Comparison of ENCODE assay signal across 11 cellular contexts in the genomic region with DNA sequence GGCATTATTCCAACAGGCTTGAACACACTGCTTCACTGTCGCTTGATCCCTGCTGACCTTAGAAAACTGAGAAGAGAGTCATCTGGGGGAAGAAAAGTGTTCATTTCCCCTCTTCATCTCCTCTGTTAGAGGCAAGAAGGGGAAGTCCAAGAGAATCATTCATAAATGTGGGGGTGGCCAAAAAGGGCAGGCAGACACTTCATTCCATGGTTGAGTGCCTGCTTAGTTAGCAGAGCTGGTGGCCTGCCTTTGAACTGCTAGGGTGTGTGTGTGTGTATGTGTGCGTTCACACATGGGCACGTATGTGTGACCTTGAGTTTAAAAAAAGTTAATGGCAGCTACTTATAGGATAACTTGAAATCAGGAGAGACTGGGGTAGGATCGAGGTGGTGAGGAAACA. TPM values are rescaled to one million over a fixed set of nuclear protein-coding genes. Genes with fewer than 3 reads are reported as not detected.
DNase-seq lines count a peak whose midpoint lies in the region; ATAC-seq and TF ChIP-seq lines count a peak whose summit lies in the region.
"Had no signal": no experiment of that assay in that cellular context is flagged by ENCODE, and none has a peak within 500 bp of the region (broad histone marks: within the 10 kb centered on the region; RNA-seq: fewer than 3 reads in every experiment).

No MANE protein-coding gene starts in this region.

- H3K9me3 ChIP-seq in vagina = no peaks in the 10 kb centered on the region

- H3K27me3 ChIP-seq in vagina = no peaks in the 10 kb centered on the region

- H3K4me3 ChIP-seq in NB4 (ENCODE audit: low read depth, low read length) = no peak overlapping the region
- no peak overlapping the region for H3K4me3 ChIP-seq in vagina
- H3K4me3 ChIP-seq in foreskin fibroblast (ENCODE audit: low read depth in 1 of 2, low read length in 2 of 2) = no peak overlapping the region

- TF ChIP-seq CTCF in NB4 (IDR thresholded peaks at IDR 0.05; ENCODE audit: low read depth, low read length) (no peak), vagina (IDR thresholded peaks at IDR 0.05) (no peak), foreskin fibroblast (IDR thresholded peaks at IDR 0.05; ENCODE audit: low read depth, low read length) (no peak)

- no peak overlapping the region for H3K27ac Mint-ChIP-seq in activated T-cell treated with anti-CD3 and anti-CD28 coated beads, Interleukin-2, amount 50 U/mL, for 72 hours

- H3K36me3 ChIP-seq in vagina = no peaks in the 10 kb centered on the region

- H3K9me3 Mint-ChIP-seq in activated T-cell treated with anti-CD3 and anti-CD28 coated beads, Interleukin-2, amount 50 U/mL, for 72 hours = no peaks in the 10 kb centered on the region

- no peak overlapping the region for H3K27ac ChIP-seq in vagina

- DNase-seq in activated T-cell treated with anti-CD3 and anti-CD28 coated beads, Interleukin-2, amount 50 U/mL, for 72 hours = peak in 1 of 2 donors; percentile 6
- no peak for DNase-seq in activated T-cell treated with anti-CD3 and anti-CD28 coated beads for 4 hours
- DNase-seq in NB4 (ENCODE audit: low read depth) = peak; percentile 9
- no peak for DNase-seq in vagina (ENCODE audit: extremely low spot score in 2 of 2)
- no peak for DNase-seq in foreskin fibroblast
- no peak for DNase-seq in NCI-H1092 (lab: John Stamatoyannopoulos, UW)
- DNase-seq in NCI-H2107 (lab: John Stamatoyannopoulos, UW) = no peak
- DNase-seq: AML-193, midbrain, NCI-H748 treated with DMSO at 0.1 percent for 48 hours had no signal

- intact Hi-C loops in vagina (cut with DNase I) = no loop called here

- no peaks in the 10 kb centered on the region for H3K4me1 Mint-ChIP-seq in activated T-cell treated with anti-CD3 and anti-CD28 coated beads, Interleukin-2, amount 50 U/mL, for 72 hours (ENCODE audit: low read depth)

- peaks cover 8% of the 10 kb centered on the region for H3K4me1 ChIP-seq in vagina

- peaks cover 69% of the 10 kb centered on the region for H3K27me3 Mint-ChIP-seq in activated T-cell treated with anti-CD3 and anti-CD28 coated beads, Interleukin-2, amount 50 U/mL, for 72 hours (ENCODE audit: low read depth)

- H3K4me3 Mint-ChIP-seq in activated T-cell treated with anti-CD3 and anti-CD28 coated beads, Interleukin-2, amount 50 U/mL, for 72 hours = no peak overlapping the region

- no peak for TF ChIP-seq POLR2A in NB4 (IDR thresholded peaks at IDR 0.05; ENCODE audit: extremely low read depth, insufficient read length)
- no peak for TF ChIP-seq POLR2A in vagina (IDR thresholded peaks at IDR 0.05)

- ATAC-seq in activated T-cell treated with anti-CD3 and anti-CD28 coated beads, Interleukin-2, amount 50 U/mL, for 72 hours (replicated peaks in 1 of 2) = peak; percentile 32 to 70
- ATAC-seq in HG02852 (IDR thresholded peaks at IDR 0.05; ENCODE audit: unreplicated experiment) = peak; percentile 99

- H3K36me3 Mint-ChIP-seq in activated T-cell treated with anti-CD3 and anti-CD28 coated beads, Interleukin-2, amount 50 U/mL, for 72 hours (ENCODE audit: insufficient read depth in 2 of 2) = no peaks in the 10 kb centered on the region

RNA-seq across cellular contexts. Expression of a gene that starts 39.4 kb away (rescaled TPM):
- total RNA-seq in activated T-cell treated with anti-CD3 and anti-CD28 coated beads, Interleukin-2, amount 50 U/mL, for 72 hours = not detected
- total RNA-seq in vagina = not detected

RNA-seq across cellular contexts. Expression of a gene that starts 53.3 kb away (rescaled TPM):
- under 1 TPM in 1 of 2 donors, not detected in 1; 0.14 TPM for total RNA-seq in activated T-cell treated with anti-CD3 and anti-CD28 coated beads, Interleukin-2, amount 50 U/mL, for 72 hours
- 56.5 TPM for total RNA-seq in vagina

Comparison
In these comparisons a context has a peak if more than half of its experiments do, and no peak if none do; other contexts are left out.
1. RNA of a gene that starts 53.3 kb away (total RNA-seq): 56.5 TPM in vagina (single experiment); 0.14 TPM in activated T-cell treated with anti-CD3 and anti-CD28 coated beads, Interleukin-2, amount 50 U/mL, for 72 hours; every median in the first group is over 10 times any median in the second.